In the genomic region with DNA sequence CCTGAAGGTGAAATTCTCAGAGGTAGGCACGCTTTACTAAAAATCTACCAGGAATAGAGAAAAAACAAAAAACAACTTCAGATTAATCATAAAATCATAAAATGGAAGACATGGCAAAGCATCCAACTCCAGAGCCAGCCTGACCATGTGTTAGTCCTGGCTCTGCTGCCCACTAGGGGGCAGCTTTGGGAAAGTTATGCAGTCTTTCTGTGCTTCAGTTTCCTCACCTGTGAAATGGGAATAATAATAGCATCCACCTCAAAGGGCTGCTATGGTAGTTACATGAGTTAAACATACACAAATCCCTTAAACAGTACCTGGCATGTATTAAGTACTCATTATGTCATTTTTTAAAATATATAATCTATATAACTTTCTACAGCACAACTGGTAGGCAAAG, we compare ENCODE assay signal across 8 cellular contexts. TPM values are rescaled to one million over a fixed set of nuclear protein-coding genes. Genes with fewer than 3 reads are reported as not detected.
DNase-seq lines count a peak whose midpoint lies in the region; ATAC-seq and TF ChIP-seq lines count a peak whose summit lies in the region.

No MANE protein-coding gene starts in this region.

- no peak overlapping the region for H3K27ac Mint-ChIP-seq in activated CD8-positive, alpha-beta T cell treated with anti-CD3 and anti-CD28 coated beads, Interleukin-2, amount 10 ng/mL, durations not matched to agents 7 days and 5 days
- H3K27ac Mint-ChIP-seq in effector memory CD8-positive, alpha-beta T cell = no peak overlapping the region

- no peaks in the 10 kb centered on the region for H3K9me3 ChIP-seq in liver (ENCODE audit: control insufficient read depth in 4 of 4, low read length in 3 of 4)

- no peak overlapping the region for H3K9ac ChIP-seq in liver (ENCODE audit: low read depth in 1 of 2, low read length in 2 of 2)

- CTCF ChIA-PET in GM10248 (lab: Yijun Ruan, JAX) = interaction anchor here (0.9 to 2.4 kb wide), 5 partner anchors 9 to 291 kb away, joined by 3 to 12 read pairs (median 4); no protein-coding TSS in a partner anchor
- CTCF ChIA-PET in activated CD8-positive, alpha-beta T cell treated with anti-CD3 and anti-CD28 coated beads, Interleukin-2, amount 10 ng/mL, durations not matched to agents 7 days and 5 days (lab: Charles Lee) = no interaction called here

- H3K9me3 Mint-ChIP-seq in activated CD8-positive, alpha-beta T cell treated with anti-CD3 and anti-CD28 coated beads, Interleukin-2, amount 10 ng/mL, durations not matched to agents 7 days and 5 days (ENCODE audit: insufficient read depth) = no peaks in the 10 kb centered on the region
- H3K9me3 Mint-ChIP-seq in effector memory CD8-positive, alpha-beta T cell = peaks cover 7 to 11% of the 10 kb centered on the region in 2 donors

- WGBS in liver = 93% methylated on average over 1 of the region's 1 CpG

- no peaks in the 10 kb centered on the region for H3K36me3 ChIP-seq in liver (ENCODE audit: control insufficient read depth in 4 of 4, insufficient read depth in 3 of 4, low read depth in 1 of 4, low read length in 3 of 4)

- no peak overlapping the region for H3K4me3 Mint-ChIP-seq in activated CD8-positive, alpha-beta T cell treated with anti-CD3 and anti-CD28 coated beads, Interleukin-2, amount 10 ng/mL, durations not matched to agents 7 days and 5 days
- no peak overlapping the region for H3K4me3 Mint-ChIP-seq in effector memory CD8-positive, alpha-beta T cell

- no peak for ATAC-seq in activated CD8-positive, alpha-beta T cell treated with anti-CD3 and anti-CD28 coated beads, Interleukin-2, amount 10 ng/mL, durations not matched to agents 7 days and 5 days
- no peak for ATAC-seq in effector memory CD8-positive, alpha-beta T cell (replicated peaks)
- ATAC-seq in GM18858 (IDR thresholded peaks at IDR 0.05; ENCODE audit: unreplicated experiment) = no peak
- ATAC-seq in esophagus mucosa = no peak

- H3K36me3 Mint-ChIP-seq in activated CD8-positive, alpha-beta T cell treated with anti-CD3 and anti-CD28 coated beads, Interleukin-2, amount 10 ng/mL, durations not matched to agents 7 days and 5 days (ENCODE audit: low read depth) = no peaks in the 10 kb centered on the region
- no peaks in the 10 kb centered on the region for H3K36me3 Mint-ChIP-seq in effector memory CD8-positive, alpha-beta T cell (ENCODE audit: insufficient read depth)

- POLR2A ChIA-PET in GM10248 (lab: Yijun Ruan, JAX) = no interaction called here
- POLR2A ChIA-PET in activated CD8-positive, alpha-beta T cell treated with anti-CD3 and anti-CD28 coated beads, Interleukin-2, amount 10 ng/mL, durations not matched to agents 7 days and 5 days (lab: Charles Lee) = interaction anchor here (0.7 kb wide), 1 partner anchor 28 kb away, joined by 3 read pairs; no protein-coding TSS in a partner anchor

- no peak overlapping the region for H3K27ac ChIP-seq in liver (ENCODE audit: low read depth in 1 of 2, low read length in 2 of 2)

- H3K27me3 ChIP-seq in liver (ENCODE audit: control insufficient read depth in 4 of 4, insufficient read depth in 4 of 4, low read length in 3 of 4) = no peaks in the 10 kb centered on the region

- no peak overlapping the region for H3K4me3 ChIP-seq in liver (ENCODE audit: low read depth in 1 of 3, low read length in 3 of 3)

- H3K4me1 Mint-ChIP-seq in activated CD8-positive, alpha-beta T cell treated with anti-CD3 and anti-CD28 coated beads, Interleukin-2, amount 10 ng/mL, durations not matched to agents 7 days and 5 days (ENCODE audit: low read depth) = no peaks in the 10 kb centered on the region
- no peaks in the 10 kb centered on the region for H3K4me1 Mint-ChIP-seq in effector memory CD8-positive, alpha-beta T cell (ENCODE audit: low read depth in 2 of 2)

- peak; percentile 71 for TF ChIP-seq CTCF in GM10248 (IDR thresholded peaks at IDR 0.05; ENCODE audit: control extremely low read depth, extremely low read depth, low read depth, missing control alignments)
- TF ChIP-seq CTCF in liver (IDR thresholded peaks at IDR 0.05; ENCODE audit: low read depth, low read length, missing input control) = peak; percentile 35

- no peaks in the 10 kb centered on the region for H3K27me3 Mint-ChIP-seq in activated CD8-positive, alpha-beta T cell treated with anti-CD3 and anti-CD28 coated beads, Interleukin-2, amount 10 ng/mL, durations not matched to agents 7 days and 5 days (ENCODE audit: low read depth)
- no peaks in the 10 kb centered on the region for H3K27me3 Mint-ChIP-seq in effector memory CD8-positive, alpha-beta T cell

- TF ChIP-seq RAD21 in liver (IDR thresholded peaks at IDR 0.05) = peak; percentile 65 to 73

- H3K4me1 ChIP-seq in liver (ENCODE audit: control insufficient read depth in 4 of 4, insufficient read depth in 4 of 4, low read length in 3 of 4) = no peaks in the 10 kb centered on the region

- DNase-seq in GM10248 (ENCODE audit: extremely low spot score) = peak; percentile 19
- peak; percentile 19 for DNase-seq in HK-2 (ENCODE audit: unreplicated experiment)
- peak; percentile 25 for DNase-seq in activated CD8-positive, alpha-beta T cell treated with anti-CD3 and anti-CD28 coated beads, Interleukin-2, amount 10 ng/mL, durations not matched to agents 7 days and 5 days
- no peak for DNase-seq in GF-D8 (lab: John Stamatoyannopoulos, UW)
- no peak for DNase-seq in effector memory CD8-positive, alpha-beta T cell

TF ChIP-seq in liver, 16 proteins besides CTCF, POLR2A, EP300 and RAD21:
- TF ChIP-seq HNF4A (conservative IDR thresholded peaks at IDR 0.05) (no peak), RXRA (IDR thresholded peaks at IDR 0.05) (no peak), FOXA2 (IDR thresholded peaks at IDR 0.05) (no peak), GABPA (IDR thresholded peaks at IDR 0.05 in 1 of 2, conservative IDR thresholded peaks at IDR 0.05 in 1 of 2) (no peak), EGR1 (IDR thresholded peaks at IDR 0.05; ENCODE audit: low read depth in 2 of 2) (no peak), HNF4G (IDR thresholded peaks at IDR 0.05) (no peak), FOXA1 (IDR thresholded peaks at IDR 0.05) (no peak), SP1 (IDR thresholded peaks at IDR 0.05) (no peak)
- TF ChIP-seq, protein P1, sequence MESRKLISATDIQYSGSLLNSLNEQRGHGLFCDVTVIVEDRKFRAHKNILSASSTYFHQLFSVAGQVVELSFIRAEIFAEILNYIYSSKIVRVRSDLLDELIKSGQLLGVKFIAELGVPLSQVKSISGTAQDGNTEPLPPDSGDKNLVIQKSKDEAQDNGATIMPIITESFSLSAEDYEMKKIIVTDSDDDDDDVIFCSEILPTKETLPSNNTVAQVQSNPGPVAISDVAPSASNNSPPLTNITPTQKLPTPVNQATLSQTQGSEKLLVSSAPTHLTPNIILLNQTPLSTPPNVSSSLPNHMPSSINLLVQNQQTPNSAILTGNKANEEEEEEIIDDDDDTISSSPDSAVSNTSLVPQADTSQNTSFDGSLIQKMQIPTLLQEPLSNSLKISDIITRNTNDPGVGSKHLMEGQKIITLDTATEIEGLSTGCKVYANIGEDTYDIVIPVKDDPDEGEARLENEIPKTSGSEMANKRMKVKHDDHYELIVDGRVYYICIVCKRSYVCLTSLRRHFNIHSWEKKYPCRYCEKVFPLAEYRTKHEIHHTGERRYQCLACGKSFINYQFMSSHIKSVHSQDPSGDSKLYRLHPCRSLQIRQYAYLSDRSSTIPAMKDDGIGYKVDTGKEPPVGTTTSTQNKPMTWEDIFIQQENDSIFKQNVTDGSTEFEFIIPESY (IDR thresholded peaks at IDR 0.05) = no peak
TF ChIP-seq in liver: peak in this region for 0.

RNA-seq across cellular contexts. Expression of a gene that starts 52.3 kb away (rescaled TPM):
- total RNA-seq in activated CD8-positive, alpha-beta T cell treated with anti-CD3 and anti-CD28 coated beads, Interleukin-2, amount 10 ng/mL, durations not matched to agents 7 days and 5 days = not detected
- 1 to 10 TPM in 1 of 2 donors, under 1 TPM in 1; 0.79 to 1.3 TPM for total RNA-seq in liver
- under 1 TPM; 0.18 to 0.53 TPM for polyA plus RNA-seq in liver
- total RNA-seq in esophagus mucosa = 17.7 TPM

Comparison
In these comparisons a context has a peak if more than half of its experiments do, and no peak if none do; other contexts are left out.
1. DNase-seq: peak in GM10248 (single experiment), HK-2 (single experiment) and activated CD8-positive, alpha-beta T cell treated with anti-CD3 and anti-CD28 coated beads, Interleukin-2, amount 10 ng/mL, durations not matched to agents 7 days and 5 days (single experiment); none in GF-D8 (single experiment) and effector memory CD8-positive, alpha-beta T cell (0 of 3).